ENCODE assay signal across 26 cellular contexts in the genomic region with DNA sequence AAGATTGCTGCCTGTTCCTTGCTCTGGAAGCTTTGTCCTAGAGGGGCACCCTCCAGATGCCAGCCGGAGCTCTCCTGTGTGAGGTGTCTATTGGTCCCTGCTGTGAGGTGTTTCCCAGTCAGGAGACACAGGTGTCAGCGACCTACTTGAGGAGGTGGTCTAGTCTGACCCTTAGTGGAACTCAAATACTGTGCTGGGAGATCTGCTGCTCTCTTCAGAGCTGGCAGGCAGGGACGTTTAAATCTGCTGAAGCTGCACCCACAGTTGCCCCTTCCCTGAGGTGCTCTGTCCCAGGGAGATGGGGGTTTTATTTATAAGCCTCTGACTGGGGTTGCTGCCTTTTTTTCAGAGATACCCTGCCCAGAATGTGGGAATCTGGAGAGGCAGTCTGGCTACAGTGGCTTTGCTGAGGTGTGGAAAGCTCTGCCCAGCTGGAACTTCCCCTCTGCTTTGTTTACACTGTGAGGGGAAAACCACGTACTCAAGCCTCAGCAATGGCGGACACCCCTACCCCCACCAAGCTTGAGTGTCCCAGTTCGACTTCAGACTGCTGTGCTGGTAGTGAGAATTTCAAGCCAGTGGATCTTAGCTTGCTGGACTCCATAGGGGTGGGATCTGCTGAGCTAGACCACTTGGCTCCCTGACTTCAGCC.
"Had no signal": no experiment of that assay in that cellular context is flagged by ENCODE, and none has a peak within 500 bp of the region (broad histone marks: within the 10 kb centered on the region; RNA-seq: fewer than 3 reads in every experiment).

No MANE protein-coding gene starts in this region.

- H3K4me1 Mint-ChIP-seq: memory B cell, T-cell had no signal

- H3K4me3 ChIP-seq: adrenal gland, ascending aorta, hepatocyte, neural progenitor cell, testis had no signal

- H3K4me2 ChIP-seq: hepatocyte, neural progenitor cell had no signal

- ATAC-seq: esophagus mucosa, T-cell had no signal

- H3K27ac ChIP-seq: adrenal gland, ascending aorta, brain microvascular endothelial cell, hepatocyte, neural progenitor cell, testis, VCaP had no signal

- H3K36me3 Mint-ChIP-seq: activated naive CD8-positive, alpha-beta T cell; memory B cell; T-cell had no signal

- H3K4me3 Mint-ChIP-seq: activated naive CD8-positive, alpha-beta T cell; dendritic cell treated with granulocyte-macrophage colony-stimulating factor and Interleukin-4, amounts not matched to agents 40 ng/mL and 50 ng/mL, for 4 days; memory B cell; neural progenitor cell; T-cell; T-helper 2 cell treated with Interferon-gamma antibody and Interleukin-4, amounts not matched to agents 5 μg/mL and 100 μg/mL, for 36 hours had no signal

- FAIRE-seq: endothelial cell of umbilical vein had no signal

- H3K27me3 ChIP-seq: adrenal gland, ascending aorta, brain microvascular endothelial cell, hepatocyte, neural progenitor cell, testis had no signal

- H3K27me3 Mint-ChIP-seq: activated naive CD8-positive, alpha-beta T cell; dendritic cell treated with granulocyte-macrophage colony-stimulating factor and Interleukin-4, amounts not matched to agents 40 ng/mL and 50 ng/mL, for 4 days; memory B cell; progenitor cell of endocrine pancreas; T-cell; type B pancreatic cell had no signal

- H3K4me1 ChIP-seq: adrenal gland, ascending aorta, testis had no signal

- H3K27ac Mint-ChIP-seq: activated naive CD8-positive, alpha-beta T cell; dendritic cell treated with granulocyte-macrophage colony-stimulating factor and Interleukin-4, amounts not matched to agents 40 ng/mL and 50 ng/mL, for 4 days; memory B cell; neural progenitor cell; T-cell; T-helper 2 cell treated with Interferon-gamma antibody and Interleukin-4, amounts not matched to agents 5 μg/mL and 100 μg/mL, for 36 hours; type B pancreatic cell had no signal

- H3K9me3 ChIP-seq: adrenal gland, testis had no signal

- H3K9ac ChIP-seq: neural progenitor cell had no signal

- H2AFZ ChIP-seq: hepatocyte, neural progenitor cell had no signal

- DNase-seq: activated CD4-positive, alpha-beta T cell treated with anti-CD3 and anti-CD28 coated beads for 1 hour; activated CD4-positive, alpha-beta T cell treated with anti-CD3 and anti-CD28 coated beads, Interleukin-2, amount 50 U/mL, for 1 hour; activated T-cell treated with anti-CD3 and anti-CD28 coated beads, Interleukin-2, amount 50 U/mL, for 1 hour; adrenal gland; brain microvascular endothelial cell; caudate nucleus; effector memory CD4-positive, alpha-beta T cell; foreskin melanocyte; glutamatergic neuron; retina; stimulated activated CD4-positive, alpha-beta T cell treated with anti-CD3 and anti-CD28 coated beads, Interleukin-4, amount 100 ng/mL, for 1 hour; stimulated activated naive CD4-positive, alpha-beta T cell; T-cell; testis had no signal

- H3K36me3 ChIP-seq: adrenal gland, ascending aorta, brain microvascular endothelial cell, neural progenitor cell had no signal
